ENCODE assay signal across 2 cellular contexts in genomic region chr12:46264057-46264456, GRCh38.
TF ChIP-seq lines count a peak whose summit lies in the region.

No MANE protein-coding gene starts in this region.

TF ChIP-seq in IMR-90, 13 proteins besides CTCF, POLR2A, EP300 and RAD21 (continued from another document):
- no peak for TF ChIP-seq FOS (IDR thresholded peaks at IDR 0.05; ENCODE audit: low read depth, low read length)
- peak; percentile 87 for TF ChIP-seq CEBPB (IDR thresholded peaks at IDR 0.05; ENCODE audit: low read depth, low read length)

TF ChIP-seq in K562, 482 proteins besides CTCF, POLR2A, EP300 and RAD21 (continued from another document):
- TF ChIP-seq THAP7 (CRISPR knock-in tag; IDR thresholded peaks at IDR 0.05) (no peak), FOXA3 (CRISPR knock-in tag; conservative IDR thresholded peaks at IDR 0.05 in 1 of 2, IDR thresholded peaks at IDR 0.05 in 1 of 2) (no peak), ZNF79 (CRISPR knock-in tag; IDR thresholded peaks at IDR 0.05; ENCODE audit: low read depth) (no peak), ZNF639 (CRISPR knock-in tag; conservative IDR thresholded peaks at IDR 0.05 in 1 of 2, IDR thresholded peaks at IDR 0.05 in 1 of 2) (no peak), NCOA1 (IDR thresholded peaks at IDR 0.05; ENCODE audit: low read depth) (no peak), SOX6 (IDR thresholded peaks at IDR 0.05) (0 out of 2 replicates have a peak, but pooled peaks have one; percentile 30), RBFOX2 (IDR thresholded peaks at IDR 0.05; ENCODE audit: low read depth, low read length) (peak; percentile 48), ASH1L (IDR thresholded peaks at IDR 0.05; ENCODE audit: borderline replicate concordance, low read depth, partially characterized antibody) (no peak), MTA2 (IDR thresholded peaks at IDR 0.05; ENCODE audit: low read depth) (0 out of 2 replicates have a peak, but pooled peaks have one; percentile 23), ETV1 (tag; conservative IDR thresholded peaks at IDR 0.05; ENCODE audit: low read depth) (no peak), NCOR1 (IDR thresholded peaks at IDR 0.05) (peak; percentile 9; the same call in 1 of the 2 replicates), STAG1 (CRISPR knock-in tag; IDR thresholded peaks at IDR 0.05; ENCODE audit: borderline replicate concordance) (no peak), THRB (CRISPR knock-in tag; conservative IDR thresholded peaks at IDR 0.05) (no peak), ESRRA (IDR thresholded peaks at IDR 0.05; ENCODE audit: borderline replicate concordance, low read depth) (no peak), HMBOX1 (IDR thresholded peaks at IDR 0.05) (0 out of 2 replicates have a peak, but pooled peaks have one; percentile 52), KDM1A (IDR thresholded peaks at IDR 0.05) (0 out of 4 replicates have a peak, but pooled peaks of 1 of the 2 experiments have one; percentile 16), NR3C1 (CRISPR knock-in tag; IDR thresholded peaks at IDR 0.05) (no peak), ZZZ3 (IDR thresholded peaks at IDR 0.05) (no peak), ZEB2 (IDR thresholded peaks at IDR 0.05) (no peak), TEAD4 (IDR thresholded peaks at IDR 0.05; ENCODE audit: low read length) (peak; percentile 66; the same call in 1 of the 2 replicates), TEAD4 (CRISPR knock-in tag; IDR thresholded peaks at IDR 0.05; ENCODE audit: borderline replicate concordance) (no peak), CBFA2T3 (IDR thresholded peaks at IDR 0.05) (peak; percentile 54), TAL1 (IDR thresholded peaks at IDR 0.05) (peak; percentile 51), FOXM1 (IDR thresholded peaks at IDR 0.05; ENCODE audit: low read depth) (0 out of 2 replicates have a peak, but pooled peaks have one; percentile 9), FOXM1 (CRISPR knock-in tag; IDR thresholded peaks at IDR 0.05; ENCODE audit: low read depth) (no peak), ZNF263 (CRISPR knock-in tag; IDR thresholded peaks at IDR 0.05; ENCODE audit: borderline replicate concordance) (no peak), RNF219 (CRISPR knock-in tag; IDR thresholded peaks at IDR 0.05) (no peak), UBTF (IDR thresholded peaks at IDR 0.05; ENCODE audit: borderline replicate concordance in 1 of 2, low read depth in 2 of 2, low read length in 2 of 2) (no peak), ETS1 (conservative IDR thresholded peaks at IDR 0.05; ENCODE audit: control insufficient read depth, low read depth, low read length) (no peak), GABPA (tag; conservative IDR thresholded peaks at IDR 0.05; ENCODE audit: low read depth) (no peak), ARID1B (IDR thresholded peaks at IDR 0.05) (peak; percentile 47), CREB3L1 (IDR thresholded peaks at IDR 0.05; ENCODE audit: borderline replicate concordance, low read depth) (no peak), NONO (IDR thresholded peaks at IDR 0.05; ENCODE audit: low read depth in 2 of 2, low read length in 1 of 2) (no peak)
